ENCODE assay signal across 10 cellular contexts in the genomic region with DNA sequence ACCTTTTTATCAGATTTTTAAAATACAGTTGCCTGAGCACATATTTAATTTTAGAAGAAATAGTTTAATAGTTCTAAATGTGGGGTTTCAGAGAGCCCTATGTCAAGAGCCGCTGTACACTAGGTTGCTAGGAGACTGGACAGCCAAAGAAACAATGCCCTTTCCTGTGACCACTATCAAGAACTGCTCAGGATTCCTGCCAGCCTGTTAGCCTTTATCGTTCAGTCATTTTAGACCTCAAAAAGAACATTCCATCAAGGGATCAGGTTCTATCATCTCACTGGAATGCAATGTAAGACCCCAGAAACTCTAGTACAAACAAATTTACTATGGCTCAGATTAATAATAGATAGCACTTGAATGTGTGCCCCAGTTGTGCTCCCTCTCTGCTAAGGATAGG.
DNase-seq lines count a peak whose midpoint lies in the region; ATAC-seq and TF ChIP-seq lines count a peak whose summit lies in the region.
"Had no signal": no experiment of that assay in that cellular context is flagged by ENCODE, and none has a peak within 500 bp of the region (broad histone marks: within the 10 kb centered on the region; RNA-seq: fewer than 3 reads in every experiment).

No MANE protein-coding gene starts in this region.

- no peak for TF ChIP-seq CTCF in Calu3 (IDR thresholded peaks at IDR 0.05; ENCODE audit: unreplicated experiment)
- no peak for TF ChIP-seq CTCF in ascending aorta (IDR thresholded peaks at IDR 0.05)

- no peak overlapping the region for H3K4me3 Mint-ChIP-seq in Calu3 (ENCODE audit: low read depth, unreplicated experiment)
- H3K4me3 Mint-ChIP-seq: activated T-helper 17 cell treated with anti-CD3 and anti-CD28 coated beads, Interleukin-2, amount 50 U/mL, for 72 hours; CD4-positive, CD25-positive, alpha-beta regulatory T cell had no signal

- CTCF ChIA-PET in Calu3 (lab: Charles Lee) = interaction anchor here (0.6 kb wide), 1 partner anchor 220 kb away, joined by 5 read pairs; no protein-coding TSS in a partner anchor

- peaks cover under 1% of the 10 kb centered on the region for H3K9me3 Mint-ChIP-seq in Calu3 (ENCODE audit: low read depth, unreplicated experiment)

- H3K4me3 ChIP-seq in ascending aorta = no peak overlapping the region

- H3K4me1 ChIP-seq in ascending aorta = peaks cover 23 to 32% of the 10 kb centered on the region in 2 donors

- no peaks in the 10 kb centered on the region for H3K36me3 ChIP-seq in ascending aorta

- no peaks in the 10 kb centered on the region for H3K9me3 ChIP-seq in ascending aorta

- no peaks in the 10 kb centered on the region for H3K36me3 Mint-ChIP-seq in Calu3 (ENCODE audit: insufficient read depth, unreplicated experiment)
- H3K36me3 Mint-ChIP-seq: CD4-positive, CD25-positive, alpha-beta regulatory T cell had no signal

- no TSS peak for BruUV-seq in Calu3 (replicated peaks; lab: Mats Ljungman, UMichigan)

- no peaks in the 10 kb centered on the region for H3K27me3 ChIP-seq in ascending aorta

- H3K27me3 Mint-ChIP-seq in Calu3 (ENCODE audit: unreplicated experiment) = no peaks in the 10 kb centered on the region

- H3K4me1 Mint-ChIP-seq in Calu3 (ENCODE audit: low read depth, unreplicated experiment) = peaks cover 16% of the 10 kb centered on the region
- H3K4me1 Mint-ChIP-seq: activated T-helper 17 cell treated with anti-CD3 and anti-CD28 coated beads, Interleukin-2, amount 50 U/mL, for 72 hours; CD4-positive, CD25-positive, alpha-beta regulatory T cell had no signal

- intact Hi-C loops in Calu3 (cut with micrococcal nuclease; ENCODE audit: unreplicated experiment) (no loop called here), ascending aorta (cut with DNase I) (loop anchor here (2.0 kb wide), 1 partner anchor 60 kb away; no protein-coding TSS in a partner anchor), Right ventricle myocardium superior (cut with DNase I) (no loop called here)

- H3K27ac ChIP-seq in ascending aorta = peak overlapping the region; percentile 90 to 92

- peak; percentile 65 for ATAC-seq in Right ventricle myocardium superior (ENCODE audit: poor library complexity)
- no peak for ATAC-seq in GM19452 (IDR thresholded peaks at IDR 0.05; ENCODE audit: unreplicated experiment)
- ATAC-seq in HG03521 (IDR thresholded peaks at IDR 0.05; ENCODE audit: unreplicated experiment) = no peak
- ATAC-seq: activated T-helper 17 cell treated with anti-CD3 and anti-CD28 coated beads, Interleukin-2, amount 50 U/mL, for 72 hours had no signal

- DNase-seq in Calu3 (peak; percentile 4), ascending aorta (ENCODE audit: low spot score in 2 of 2) (peak in 1 of 2 donors; percentile 70), Right ventricle myocardium superior (no peak), pulmonary artery endothelial cell (ENCODE audit: low read depth, low spot score) (peak; percentile 95), NCI-H2107 (lab: John Stamatoyannopoulos, UW) (no peak)
- DNase-seq in stimulated activated CD4-positive, alpha-beta T cell treated with anti-CD3 and anti-CD28 coated beads, Interleukin-12 subunit alpha, Interleukin-12 subunit beta, amount 100 ng/mL, for 4 hours = no peak
- DNase-seq: CD4-positive, CD25-positive, alpha-beta regulatory T cell had no signal

- H3K27ac Mint-ChIP-seq in Calu3 (ENCODE audit: unreplicated experiment) = peak overlapping the region; percentile 93
- H3K27ac Mint-ChIP-seq: activated T-helper 17 cell treated with anti-CD3 and anti-CD28 coated beads, Interleukin-2, amount 50 U/mL, for 72 hours; CD4-positive, CD25-positive, alpha-beta regulatory T cell had no signal

Comparison
In these comparisons a context has a peak if more than half of its experiments do, and no peak if none do; other contexts are left out.
1. DNase-seq: peak in Calu3 (single experiment) and pulmonary artery endothelial cell (single experiment); none in Right ventricle myocardium superior (single experiment), NCI-H2107 (single experiment) and stimulated activated CD4-positive, alpha-beta T cell treated with anti-CD3 and anti-CD28 coated beads, Interleukin-12 subunit alpha, Interleukin-12 subunit beta, amount 100 ng/mL, for 4 hours (single experiment).